Comparison of ENCODE assay signal across 26 cellular contexts in genomic region chr20:6416371-6416770, GRCh38.
DNase-seq lines count a peak whose midpoint lies in the region; ATAC-seq, FAIRE-seq and TF ChIP-seq lines count a peak whose summit lies in the region.
"Had no signal": no experiment of that assay in that cellular context is flagged by ENCODE, and none has a peak within 500 bp of the region (broad histone marks: within the 10 kb centered on the region; RNA-seq: fewer than 3 reads in every experiment).

No MANE protein-coding gene starts in this region.

- no peaks in the 10 kb centered on the region for H3K79me1 ChIP-seq in H1 (ENCODE audit: low read depth, low read length)

- H3K79me2 ChIP-seq in H1 (ENCODE audit: control insufficient read depth in 1 of 2, insufficient read depth in 2 of 2, low read length in 2 of 2) = no peaks in the 10 kb centered on the region

- no peak overlapping the region for H3K4me2 ChIP-seq in H1 (ENCODE audit: insufficient read depth in 1 of 2, low read depth in 2 of 2, low read length in 2 of 2)
- H3K4me2 ChIP-seq: A549 had no signal

- no peak overlapping the region; the same call in 1 of the 2 replicates for H3K27ac ChIP-seq in 22Rv1
- H3K27ac ChIP-seq in H1 (ENCODE audit: low read depth, low read length) = no peak overlapping the region
- H3K27ac ChIP-seq: A549, esophagus muscularis mucosa, SJCRH30, spleen, transverse colon had no signal

- H3K27me3 ChIP-seq in H1 (replicated peaks in 1 of 4; ENCODE audit: control insufficient read depth in 3 of 4, extremely low read depth in 1 of 4, insufficient read depth in 3 of 4, low read length in 3 of 4) = no peaks in the 10 kb centered on the region
- H3K27me3 ChIP-seq: esophagus muscularis mucosa, SJCRH30, spleen, transverse colon had no signal

- no peak overlapping the region for H3K56ac ChIP-seq in H1 (replicated peaks; ENCODE audit: insufficient read length, low read depth, low read length)

- no peak for TF ChIP-seq POLR2A in H1 (IDR thresholded peaks at IDR 0.05; ENCODE audit: control extremely low read depth in 1 of 2, low read depth in 2 of 2, low read length in 2 of 2)

- ATAC-seq in GM21529 (IDR thresholded peaks at IDR 0.05; ENCODE audit: unreplicated experiment) = no peak
- ATAC-seq: A549; activated naive CD8-positive, alpha-beta T cell treated with anti-CD3 and anti-CD28 coated beads, Interleukin-2, amount 50 U/mL, for 24 hours; left colon; right cardiac atrium had no signal

- peak; percentile 32 to 54; a peak in 3 of 4 replicates for TF ChIP-seq RAD21 in H1 (IDR thresholded peaks at IDR 0.05 in 1 of 2, conservative IDR thresholded peaks at IDR 0.05 in 1 of 2; ENCODE audit: low read depth in 2 of 2, low read length in 2 of 2)

- no peak overlapping the region for H2BK15ac ChIP-seq in H1 (ENCODE audit: low read length)

- H2BK120ac ChIP-seq in H1 (replicated peaks; ENCODE audit: low read depth, low read length) = no peak overlapping the region

- H3K9me3 ChIP-seq in H1 (ENCODE audit: insufficient read depth in 2 of 2, low read depth in 1 of 2, low read length in 1 of 2) = no peaks in the 10 kb centered on the region
- H3K9me3 ChIP-seq: A549, esophagus muscularis mucosa, HAP-1, SJCRH30, spleen, transverse colon had no signal

- H4K20me1 ChIP-seq in H1 (replicated peaks in 1 of 2; ENCODE audit: control insufficient read depth in 1 of 2, insufficient read depth in 2 of 2, low read length in 2 of 2) = no peaks in the 10 kb centered on the region

- POLR2A ChIA-PET in H1 (lab: Charles Lee; ENCODE audit: partially characterized antibody) = no interaction called here
- POLR2A ChIA-PET in activated CD4-positive, alpha-beta memory T cell treated with anti-CD3 and anti-CD28 coated beads for 36 hours (lab: Charles Lee) = no interaction called here

- no peak overlapping the region for H3K4ac ChIP-seq in H1 (replicated peaks; ENCODE audit: insufficient read length, low read depth, low read length)

- no peak overlapping the region for H2AFZ ChIP-seq in H1 (ENCODE audit: low read length)

- no peak overlapping the region for H3K4me3 ChIP-seq in H1 (ENCODE audit: extremely low read depth in 1 of 4, insufficient read depth in 2 of 4, low read depth in 3 of 4, low read length in 4 of 4)
- H3K4me3 ChIP-seq: A549, esophagus muscularis mucosa, HAP-1, SJCRH30, spleen, transverse colon had no signal

- H3K9ac ChIP-seq in H1 (replicated peaks in 1 of 4; ENCODE audit: extremely low read depth in 1 of 4, low read depth in 3 of 4, low read length in 3 of 4) = no peak overlapping the region

- no peak overlapping the region for H4K91ac ChIP-seq in H1 (replicated peaks; ENCODE audit: insufficient read length, low read length)

- intact Hi-C loops in activated CD4-positive, alpha-beta memory T cell treated with anti-CD3 and anti-CD28 coated beads for 36 hours (cut with micrococcal nuclease) = no loop called here

- no peaks in the 10 kb centered on the region for H3K9me3 Mint-ChIP-seq in activated CD4-positive, alpha-beta memory T cell treated with anti-CD3 and anti-CD28 coated beads for 36 hours
- H3K9me3 Mint-ChIP-seq: activated naive CD8-positive, alpha-beta T cell treated with anti-CD3 and anti-CD28 coated beads, Interleukin-2, amount 50 U/mL, for 24 hours; central memory CD8-positive, alpha-beta T cell; dendritic cell treated with granulocyte-macrophage colony-stimulating factor and Interleukin-4, amounts not matched to agents 40 ng/mL and 50 ng/mL, for 4 days had no signal

- H3K4me1 ChIP-seq in H1 (replicated peaks in 1 of 4; ENCODE audit: control insufficient read depth in 3 of 4, insufficient read depth in 4 of 4, low read length in 3 of 4) = no peaks in the 10 kb centered on the region
- H3K4me1 ChIP-seq: A549, esophagus muscularis mucosa, HAP-1, SJCRH30, spleen, transverse colon had no signal

- no peak overlapping the region for H3K14ac ChIP-seq in H1 (ENCODE audit: insufficient read length)

- H3K27ac Mint-ChIP-seq in activated CD4-positive, alpha-beta memory T cell treated with anti-CD3 and anti-CD28 coated beads for 36 hours = no peak overlapping the region
- H3K27ac Mint-ChIP-seq: activated naive CD8-positive, alpha-beta T cell treated with anti-CD3 and anti-CD28 coated beads, Interleukin-2, amount 50 U/mL, for 24 hours; B cell; dendritic cell treated with granulocyte-macrophage colony-stimulating factor and Interleukin-4, amounts not matched to agents 40 ng/mL and 50 ng/mL, for 4 days had no signal

- CTCF ChIA-PET in H1 (lab: Charles Lee; ENCODE audit: partially characterized antibody) = interaction anchor here (0.6 to 2.0 kb wide), 6 partner anchors 17 to 942 kb away, joined by 3 to 4 read pairs (median 3); no protein-coding TSS in a partner anchor
- CTCF ChIA-PET in activated CD4-positive, alpha-beta memory T cell treated with anti-CD3 and anti-CD28 coated beads for 36 hours (lab: Charles Lee) = no interaction called here

- DNase-seq in NCI-H146 treated with DMSO at 0.1 percent for 48 hours (lab: John Stamatoyannopoulos, UW; ENCODE audit: unreplicated experiment) (peak; percentile 59), H1 (ENCODE audit: low read depth in 1 of 2, low spot score in 2 of 2) (no peak), HPDE6-E6E7 (ENCODE audit: extremely low spot score) (no peak), NCI-H1436 (lab: John Stamatoyannopoulos, UW) (no peak)
- no peak for DNase-seq in activated CD4-positive, alpha-beta memory T cell treated with anti-CD3 and anti-CD28 coated beads for 36 hours
- DNase-seq: activated CD4-positive, alpha-beta T cell treated with anti-CD3 and anti-CD28 coated beads for 1 hour; activated naive CD8-positive, alpha-beta T cell treated with anti-CD3 and anti-CD28 coated beads, Interleukin-2, amount 50 U/mL, for 24 hours; DMS153; left colon; NCI-H1694 treated with DMSO at 0.1 percent for 48 hours; right cardiac atrium; SJCRH30; spleen; transverse colon had no signal

- TF ChIP-seq CTCF in 22Rv1 (IDR thresholded peaks at IDR 0.05) = peak; percentile 26
- TF ChIP-seq CTCF in GM12872 (IDR thresholded peaks at IDR 0.05; ENCODE audit: insufficient read depth, low read depth, low read length) = peak; percentile 38; the same call in 2 of the 3 replicates
- TF ChIP-seq CTCF in H1 (IDR thresholded peaks at IDR 0.05; ENCODE audit: control extremely low read depth in 1 of 3, insufficient read depth in 1 of 3, low read depth in 1 of 3, low read length in 3 of 3) = peak; percentile 32 to 59 (median 36)

- no peak overlapping the region for H3K23ac ChIP-seq in H1 (ENCODE audit: insufficient read length)

- H3K36me3 Mint-ChIP-seq in activated CD4-positive, alpha-beta memory T cell treated with anti-CD3 and anti-CD28 coated beads for 36 hours = no peaks in the 10 kb centered on the region

- no peak overlapping the region for H3K18ac ChIP-seq in H1 (ENCODE audit: extremely low read depth, low read length)

- no peak overlapping the region for H4K8ac ChIP-seq in H1 (ENCODE audit: extremely low read depth, insufficient read depth, low read length)

- FAIRE-seq in H1 (lab: Jason Lieb, UNC) = no peak
- FAIRE-seq: A549, frontal cortex, RCC 7860, TTC549 had no signal

- H3K27me3 Mint-ChIP-seq in activated CD4-positive, alpha-beta memory T cell treated with anti-CD3 and anti-CD28 coated beads for 36 hours = no peaks in the 10 kb centered on the region
- H3K27me3 Mint-ChIP-seq: activated naive CD8-positive, alpha-beta T cell treated with anti-CD3 and anti-CD28 coated beads, Interleukin-2, amount 50 U/mL, for 24 hours; B cell; central memory CD8-positive, alpha-beta T cell had no signal

- no peak overlapping the region for H4K5ac ChIP-seq in H1 (ENCODE audit: insufficient read length, low read depth, low read length)

- no peak overlapping the region for H2BK12ac ChIP-seq in H1 (ENCODE audit: low read depth, low read length)

- TF ChIP-seq EP300 in H1 (IDR thresholded peaks at IDR 0.05; ENCODE audit: borderline replicate concordance in 1 of 2, low read depth in 2 of 2, low read length in 2 of 2) = no peak

- H2AK5ac ChIP-seq in H1 (ENCODE audit: low read depth, low read length) = no peak overlapping the region

- H2BK5ac ChIP-seq in H1 (ENCODE audit: low read depth, low read length) = no peak overlapping the region

- no peaks in the 10 kb centered on the region for H3K23me2 ChIP-seq in H1 (ENCODE audit: low read depth, low read length)

- WGBS in H1 (ENCODE audit: extremely low coverage in 1 of 2, insufficient coverage in 1 of 2, insufficient read length in 1 of 2, insufficient replicate concordance in 2 of 2, low coverage in 1 of 2, low lambda C conversion rate in 2 of 2, missing lambda C conversion rate in 1 of 2), 2 experiments = 92% methylated on average over 2 of the region's 2 CpGs; no CpG with 5 or more reads in 1 of the 2 experiments

- no peak overlapping the region for H3K4me3 Mint-ChIP-seq in activated CD4-positive, alpha-beta memory T cell treated with anti-CD3 and anti-CD28 coated beads for 36 hours
- H3K4me3 Mint-ChIP-seq: activated naive CD8-positive, alpha-beta T cell treated with anti-CD3 and anti-CD28 coated beads, Interleukin-2, amount 50 U/mL, for 24 hours; B cell; central memory CD8-positive, alpha-beta T cell; dendritic cell treated with granulocyte-macrophage colony-stimulating factor and Interleukin-4, amounts not matched to agents 40 ng/mL and 50 ng/mL, for 4 days had no signal

- no peak overlapping the region for H2BK20ac ChIP-seq in H1 (ENCODE audit: low read length)

- H3K4me1 Mint-ChIP-seq in activated CD4-positive, alpha-beta memory T cell treated with anti-CD3 and anti-CD28 coated beads for 36 hours (ENCODE audit: low read depth) = no peaks in the 10 kb centered on the region
- H3K4me1 Mint-ChIP-seq: activated naive CD8-positive, alpha-beta T cell treated with anti-CD3 and anti-CD28 coated beads, Interleukin-2, amount 50 U/mL, for 24 hours; B cell; central memory CD8-positive, alpha-beta T cell had no signal

- H3K36me3 ChIP-seq in H1 (ENCODE audit: control insufficient read depth in 2 of 4, insufficient read depth in 4 of 4, low read length in 3 of 4) = no peaks in the 10 kb centered on the region
- H3K36me3 ChIP-seq: esophagus muscularis mucosa, HAP-1, SJCRH30, spleen, transverse colon had no signal

TF ChIP-seq in H1, 55 proteins besides CTCF, POLR2A, EP300 and RAD21 (continues in another document):
- TF ChIP-seq TEAD4 (IDR thresholded peaks at IDR 0.05; ENCODE audit: low read depth, low read length) (no peak), CHD2 (IDR thresholded peaks at IDR 0.05; ENCODE audit: low read length) (no peak), KDM4A (IDR thresholded peaks at IDR 0.05; ENCODE audit: low read depth, low read length, severe bottlenecking) (no peak), MAFK (IDR thresholded peaks at IDR 0.05; ENCODE audit: low read depth, low read length) (no peak), RBBP5 (IDR thresholded peaks at IDR 0.05; ENCODE audit: borderline replicate concordance, low read depth, low read length) (no peak)
- TF ChIP-seq, protein P1, sequence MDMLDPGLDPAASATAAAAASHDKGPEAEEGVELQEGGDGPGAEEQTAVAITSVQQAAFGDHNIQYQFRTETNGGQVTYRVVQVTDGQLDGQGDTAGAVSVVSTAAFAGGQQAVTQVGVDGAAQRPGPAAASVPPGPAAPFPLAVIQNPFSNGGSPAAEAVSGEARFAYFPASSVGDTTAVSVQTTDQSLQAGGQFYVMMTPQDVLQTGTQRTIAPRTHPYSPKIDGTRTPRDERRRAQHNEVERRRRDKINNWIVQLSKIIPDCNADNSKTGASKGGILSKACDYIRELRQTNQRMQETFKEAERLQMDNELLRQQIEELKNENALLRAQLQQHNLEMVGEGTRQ (IDR thresholded peaks at IDR 0.05; ENCODE audit: low read length) = no peak
